7 cellular contexts compared by ENCODE assay signal in genomic region chr14:23071975-23072539, GRCh38. TPM values are rescaled to one million over a fixed set of nuclear protein-coding genes. Genes with fewer than 3 reads are reported as not detected.
A peak's percentile ranks its signal among the peaks of the same experiment; 100 is the strongest.
DNase-seq lines count a peak whose midpoint lies in the region; ATAC-seq and TF ChIP-seq lines count a peak whose summit lies in the region.
"Had no signal": no experiment of that assay in that cellular context is flagged by ENCODE, and none has a peak within 500 bp of the region (broad histone marks: within the 10 kb centered on the region; RNA-seq: fewer than 3 reads in every experiment).

No MANE protein-coding gene starts in this region.

- peak overlapping the region; percentile 95 for H3K27ac Mint-ChIP-seq in progenitor cell of endocrine pancreas

- TF ChIP-seq CTCF in progenitor cell of endocrine pancreas (IDR thresholded peaks at IDR 0.05; ENCODE audit: unreplicated experiment): no peak

- H3K27me3 Mint-ChIP-seq in progenitor cell of endocrine pancreas: no peaks in the 10 kb centered on the region

- no peaks in the 10 kb centered on the region for H3K9me3 Mint-ChIP-seq in progenitor cell of endocrine pancreas (ENCODE audit: low read depth)

- H3K27ac ChIP-seq in KOPT-K1 (ENCODE audit: low read depth, low read length, poor library complexity, severe bottlenecking) (peak overlapping the region; percentile 86), duodenal mucosa (ENCODE audit: low read depth, low read length) (no peak overlapping the region)

- DNase-seq in progenitor cell of endocrine pancreas (ENCODE audit: low spot score, unreplicated experiment): no peak
- DNase-seq in NCI-H128 (lab: John Stamatoyannopoulos, UW; ENCODE audit: unreplicated experiment): no peak

- peaks cover 79% of the 10 kb centered on the region for H3K36me3 ChIP-seq in KOPT-K1 (ENCODE audit: insufficient read depth, low read length)
- peaks cover 36 to 56% of the 10 kb centered on the region in 2 donors for H3K36me3 ChIP-seq in duodenal mucosa (ENCODE audit: control insufficient read depth in 1 of 2, insufficient read depth in 2 of 2, low read length in 2 of 2)

- peaks cover 14% of the 10 kb centered on the region for H3K36me3 Mint-ChIP-seq in progenitor cell of endocrine pancreas (ENCODE audit: insufficient read depth)

- peaks cover 32% of the 10 kb centered on the region for H3K4me1 Mint-ChIP-seq in progenitor cell of endocrine pancreas (ENCODE audit: low read depth)

- H3K9me3 ChIP-seq in KOPT-K1 (ENCODE audit: insufficient read depth, low read length, poor library complexity, severe bottlenecking): no peaks in the 10 kb centered on the region
- no peaks in the 10 kb centered on the region for H3K9me3 ChIP-seq in duodenal mucosa (ENCODE audit: control insufficient read depth in 1 of 2, low read length in 2 of 2)

- ATAC-seq in GM19324 (IDR thresholded peaks at IDR 0.05; ENCODE audit: low FRiP score, unreplicated experiment) (no peak), GM21619 (IDR thresholded peaks at IDR 0.05; ENCODE audit: unreplicated experiment) (no peak)

- peak overlapping the region; percentile 95 for H3K4me3 ChIP-seq in duodenal mucosa (ENCODE audit: low read depth in 1 of 2, low read length in 2 of 2)

- H3K4me1 ChIP-seq in duodenal mucosa (ENCODE audit: control insufficient read depth in 1 of 2, insufficient read depth in 2 of 2, low read length in 2 of 2): peaks cover 27 to 44% of the 10 kb centered on the region in 2 donors

- H3K27me3 ChIP-seq in duodenal mucosa (ENCODE audit: control insufficient read depth in 1 of 2, insufficient read depth in 2 of 2, low read length in 2 of 2): no peaks in the 10 kb centered on the region

- peak overlapping the region; percentile 85 to 88 for H3K9ac ChIP-seq in duodenal mucosa (ENCODE audit: low read depth in 1 of 2, low read length in 2 of 2)

- peak overlapping the region; percentile 96 for H3K4me3 Mint-ChIP-seq in progenitor cell of endocrine pancreas (ENCODE audit: low read depth)

RNA-seq across cellular contexts. Expression of gene CDH24, which starts 14.7 kb away (rescaled TPM):
- 23.7 and 25.1 TPM in 2 replicates for total RNA-seq in progenitor cell of endocrine pancreas

RNA-seq across cellular contexts. Expression of gene ACIN1, which starts 22.9 kb away (rescaled TPM):
- total RNA-seq in progenitor cell of endocrine pancreas: 439 and 458 TPM in 2 replicates

RNA-seq across cellular contexts. Expression of gene C14orf119, which starts 23.2 kb away (rescaled TPM):
- total RNA-seq in progenitor cell of endocrine pancreas: 42.2 and 45.8 TPM in 2 replicates

RNA-seq across cellular contexts. Expression of gene PSMB11, which starts 30.0 kb away (rescaled TPM):
- not detected in 2 replicates for total RNA-seq in progenitor cell of endocrine pancreas
- total RNA-seq: NCI-H460 had no signal

RNA-seq across cellular contexts. Expression of gene CIROP, which starts 32.7 kb away (rescaled TPM):
- not detected in 2 replicates for total RNA-seq in progenitor cell of endocrine pancreas
- total RNA-seq: NCI-H460 had no signal
